8 cellular contexts compared by ENCODE assay signal in the genomic region with DNA sequence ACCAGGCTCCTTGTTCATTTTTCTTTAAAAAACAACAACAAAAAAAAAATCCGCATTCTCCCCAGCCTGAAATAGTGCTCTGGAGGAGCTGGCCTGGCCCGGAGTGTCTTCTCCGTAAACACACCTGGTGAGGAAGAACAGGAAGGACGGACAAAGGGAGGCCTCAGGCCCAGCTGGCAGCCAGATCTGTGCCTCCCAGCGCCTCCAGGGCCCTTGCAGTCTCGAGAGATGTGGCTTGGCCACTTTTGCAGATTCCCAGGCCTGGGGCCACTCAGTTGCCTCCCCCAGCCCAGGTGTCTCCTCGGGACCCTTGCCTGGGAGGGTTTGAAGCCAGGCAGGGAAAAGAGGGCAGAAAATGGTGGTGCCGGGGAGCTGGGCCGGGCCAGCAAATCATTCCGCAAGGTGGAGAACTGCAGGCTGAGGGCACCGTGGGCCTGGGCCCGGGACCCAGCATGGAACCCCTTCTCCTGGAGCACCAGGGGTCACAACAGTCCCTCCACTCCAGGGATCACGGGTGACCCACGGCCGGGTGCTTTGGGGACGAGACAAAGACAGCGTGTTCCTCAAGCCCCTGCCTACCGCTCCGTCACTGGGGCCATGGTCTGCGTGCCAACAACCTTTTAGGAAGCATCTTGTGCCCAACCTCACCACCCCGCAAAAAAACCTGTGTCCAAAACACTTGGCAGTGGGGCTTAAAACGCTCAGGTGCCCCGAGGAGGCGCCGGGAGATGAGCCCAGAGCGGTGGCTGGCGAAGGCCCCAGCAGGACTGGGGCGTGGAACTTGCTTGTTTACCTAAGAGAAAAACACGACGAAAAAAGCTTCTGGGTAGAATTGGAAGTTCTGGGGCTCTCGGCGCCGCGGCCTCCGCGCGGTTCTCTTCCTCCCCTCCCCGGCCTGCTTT.
DNase-seq lines count a peak whose midpoint lies in the region; ATAC-seq and TF ChIP-seq lines count a peak whose summit lies in the region.

No MANE protein-coding gene starts in this region.

- no peaks in the 10 kb centered on the region for H3K9me2 ChIP-seq in GM23338 (ENCODE audit: insufficient read depth)

- H3K4me2 ChIP-seq in GM23338: peak overlapping the region; percentile 83

- TF ChIP-seq EP300 in tibial nerve (IDR thresholded peaks at IDR 0.05): peak in 1 of 2 donors; percentile 26

- H3K4me1 ChIP-seq in GM23338 (ENCODE audit: insufficient read depth) (peaks cover 10% of the 10 kb centered on the region), tibial nerve (peaks cover 0 to 89% (median 51%) of the 10 kb centered on the region in 4 donors)
- peaks cover 14% of the 10 kb centered on the region for H3K4me1 ChIP-seq in effector memory CD4-positive, alpha-beta T cell (ENCODE audit: control insufficient read depth, insufficient read depth, low read length, poor library complexity, severe bottlenecking)

- H4K20me1 ChIP-seq in GM23338 (replicated peaks; ENCODE audit: insufficient read depth): no peaks in the 10 kb centered on the region

- H3K9me3 ChIP-seq in effector memory CD4-positive, alpha-beta T cell (ENCODE audit: control insufficient read depth, low read length): no peaks in the 10 kb centered on the region
- no peaks in the 10 kb centered on the region for H3K9me3 ChIP-seq in tibial nerve

- peaks cover 32% of the 10 kb centered on the region for H3K27me3 ChIP-seq in GM23338 (ENCODE audit: insufficient read depth)
- no peaks in the 10 kb centered on the region for H3K27me3 ChIP-seq in effector memory CD4-positive, alpha-beta T cell (replicated peaks; ENCODE audit: control insufficient read depth, insufficient read depth, low read length, poor library complexity, severe bottlenecking)
- H3K27me3 ChIP-seq in tibial nerve: no peaks in the 10 kb centered on the region

- no peak overlapping the region for H3K27ac Mint-ChIP-seq in GM23338

- no peaks in the 10 kb centered on the region for H3K79me2 ChIP-seq in GM23338 (replicated peaks; ENCODE audit: insufficient read depth)

- peaks cover 25% of the 10 kb centered on the region for H3K27me3 Mint-ChIP-seq in GM23338 (ENCODE audit: insufficient read depth, low read depth, poor library complexity)

- H3K4me3 Mint-ChIP-seq in GM23338: peak overlapping the region; percentile 69

- ATAC-seq in GM23338: peak; percentile 76
- no peak for ATAC-seq in GM18867 (IDR thresholded peaks at IDR 0.05; ENCODE audit: unreplicated experiment)

- H3F3A ChIP-seq in GM23338 (replicated peaks; ENCODE audit: low read depth): no peaks in the 10 kb centered on the region

- no peaks in the 10 kb centered on the region for H3K9me3 Mint-ChIP-seq in GM23338

- H3K4me3 ChIP-seq in GM23338 (peak overlapping the region; percentile 56), tibial nerve (peak overlapping the region; percentile 48 to 72 (median 68))
- H3K4me3 ChIP-seq in effector memory CD4-positive, alpha-beta T cell (ENCODE audit: insufficient read depth, low read depth, low read length, poor library complexity, severe bottlenecking): peak overlapping the region; percentile 62

- 5% methylated on average over 38 of the region's 38 CpGs for WGBS in tibial nerve, 2 donors

- no peak for TF ChIP-seq POLR2A in tibial nerve (IDR thresholded peaks at IDR 0.05)

- H3K27ac ChIP-seq in GM23338 (ENCODE audit: low read depth) (no peak overlapping the region), tibial nerve (peak overlapping the region; percentile 91 to 100 (median 97))
- H3K27ac ChIP-seq in effector memory CD4-positive, alpha-beta T cell (ENCODE audit: insufficient read depth, low read length, poor library complexity, severe bottlenecking): peak overlapping the region; percentile 66

- H3K4me1 Mint-ChIP-seq in GM23338: peaks cover 8% of the 10 kb centered on the region

- DNase-seq in GM23338 (ENCODE audit: low spot score) (peak; percentile 68), SHP77 (lab: John Stamatoyannopoulos, UW) (peak; percentile 89 to 94), mesenteric fat pad (ENCODE audit: low spot score) (peak; percentile 89), tibial nerve (ENCODE audit: low spot score in 2 of 2) (no peak), occipital lobe (lab: John Stamatoyannopoulos, UW) (no peak), foreskin melanocyte (no peak)
- no peak for DNase-seq in effector memory CD4-positive, alpha-beta T cell

- no peak for TF ChIP-seq CTCF in GM23338 (conservative IDR thresholded peaks at IDR 0.05; ENCODE audit: low read depth in 2 of 2)
- peak in 1 of 5 experiments; percentile 35 for TF ChIP-seq CTCF in tibial nerve (IDR thresholded peaks at IDR 0.05)

- no peaks in the 10 kb centered on the region for H3K36me3 ChIP-seq in GM23338 (ENCODE audit: insufficient read depth)
- H3K36me3 ChIP-seq in effector memory CD4-positive, alpha-beta T cell (ENCODE audit: control insufficient read depth, insufficient read depth, low read length): no peaks in the 10 kb centered on the region
- no peaks in the 10 kb centered on the region for H3K36me3 ChIP-seq in tibial nerve

- peak overlapping the region; percentile 90 for H2AFZ ChIP-seq in GM23338

- no peaks in the 10 kb centered on the region for H3K36me3 Mint-ChIP-seq in GM23338 (ENCODE audit: low read depth)

TF ChIP-seq in GM23338, 12 proteins besides CTCF, POLR2A, EP300 and RAD21:
- TF ChIP-seq JUNB (IDR thresholded peaks at IDR 0.05; ENCODE audit: unreplicated experiment) (no peak), EZH2 (IDR thresholded peaks at IDR 0.05; ENCODE audit: low read depth, unreplicated experiment) (peak; percentile 41)
TF ChIP-seq in GM23338: peak in this region for 1.

Comparison
In these comparisons a context has a peak if more than half of its experiments do, and no peak if none do; other contexts are left out.
1. DNase-seq: peak in GM23338 (single experiment), SHP77 (2 of 2) and mesenteric fat pad (single experiment); none in effector memory CD4-positive, alpha-beta T cell (0 of 3), tibial nerve (0 of 2), occipital lobe (single experiment) and foreskin melanocyte (single experiment).
2. Peak in every context shown above with its lines, with median percentiles within 50 percentile points of each other: H3K4me3 ChIP-seq.